16 cellular contexts compared by ENCODE assay signal in genomic region chr2:26333286-26333685, GRCh38. TPM values are rescaled to one million over a fixed set of nuclear protein-coding genes. Genes with fewer than 3 reads are reported as not detected.
"Had no signal": no experiment of that assay in that cellular context is flagged by ENCODE, and none has a peak within 500 bp of the region (broad histone marks: within the 10 kb centered on the region; RNA-seq: fewer than 3 reads in every experiment).

No MANE protein-coding gene starts in this region.

- DNase-seq: activated CD4-positive, alpha-beta T cell treated with anti-CD3 and anti-CD28 coated beads for 48 hours; activated CD8-positive, alpha-beta T cell treated with anti-CD3 and anti-CD28 coated beads for 36 hours; activated effector memory CD4-positive, alpha-beta T cell treated with Interleukin-2 at 50 U/mL for 16 hours; activated T-cell treated with anti-CD3 and anti-CD28 coated beads, Interleukin-2, amount 50 U/mL, for 4 hours; adrenal gland; dorsolateral prefrontal cortex; endodermal cell; gastrocnemius medialis; islet precursor cell; mesenchymal stem cell; ovary; sigmoid colon; stimulated activated CD4-positive, alpha-beta T cell treated with anti-CD3 and anti-CD28 coated beads, Interleukin-12 subunit alpha, Interleukin-12 subunit beta, amount 100 ng/mL, for 4 hours; stimulated activated CD4-positive, alpha-beta T cell treated with anti-CD3 and anti-CD28 coated beads, Interleukin-2, amount 100 ng/mL, for 24 hours; T-helper 17 cell had no signal

- ATAC-seq: activated CD8-positive, alpha-beta T cell treated with anti-CD3 and anti-CD28 coated beads for 36 hours; activated T-cell treated with anti-CD3 and anti-CD28 coated beads, Interleukin-2, amount 50 U/mL, for 4 hours; gastrocnemius medialis; T-helper 17 cell had no signal

RNA-seq across cellular contexts. Expression of gene ADGRF3, which starts 13.3 kb away (rescaled TPM):
- total RNA-seq: gastrocnemius medialis, pulmonary artery endothelial cell had no signal
